ENCODE assay signal across 8 cellular contexts in the genomic region with DNA sequence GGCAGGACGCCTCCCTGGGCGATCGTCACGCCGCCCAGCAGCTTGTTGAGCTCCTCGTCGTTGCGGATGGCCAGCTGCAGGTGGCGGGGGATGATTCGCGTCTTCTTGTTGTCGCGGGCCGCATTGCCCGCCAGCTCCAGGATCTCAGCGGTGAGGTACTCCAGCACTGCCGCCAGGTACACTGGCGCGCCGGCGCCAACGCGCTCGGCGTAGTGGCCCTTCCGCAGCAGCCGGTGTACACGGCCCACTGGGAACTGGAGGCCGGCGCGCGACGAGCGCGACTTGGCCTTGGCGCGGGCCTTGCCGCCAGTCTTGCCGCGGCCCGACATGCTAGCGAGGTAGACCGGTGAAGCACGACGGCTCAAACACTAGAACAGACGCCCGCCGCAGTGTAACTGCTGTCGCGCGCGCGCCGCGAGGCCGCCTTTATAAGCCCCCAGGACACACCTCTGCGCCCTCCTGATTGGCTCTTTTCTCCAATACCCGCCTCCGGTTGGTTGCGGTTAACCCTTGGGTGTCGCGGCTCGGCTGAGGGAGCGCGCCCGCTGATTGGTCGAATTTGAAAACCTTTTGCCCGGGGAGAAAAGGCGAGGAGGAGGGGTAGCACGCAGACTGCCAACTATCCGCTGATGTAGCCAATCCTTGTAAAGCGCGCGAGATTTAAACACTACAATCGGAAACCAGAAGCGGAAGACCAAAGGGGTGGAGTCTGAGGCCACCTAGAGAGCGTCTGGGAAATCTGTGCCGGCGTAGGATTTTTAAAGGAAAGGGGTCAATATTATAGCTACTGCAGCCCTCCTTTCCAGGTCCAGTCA. TPM values are rescaled to one million over a fixed set of nuclear protein-coding genes. Genes with fewer than 3 reads are reported as not detected.
DNase-seq lines count a peak whose midpoint lies in the region; ATAC-seq and TF ChIP-seq lines count a peak whose summit lies in the region.

No MANE protein-coding gene starts in this region.

- H3K9me3 ChIP-seq in CD4-positive, CD25-positive, alpha-beta regulatory T cell (ENCODE audit: control insufficient read depth in 2 of 2, low read length in 2 of 2): no peaks in the 10 kb centered on the region
- no peaks in the 10 kb centered on the region for H3K9me3 ChIP-seq in left lung

- peaks cover 16% of the 10 kb centered on the region for H3K36me3 ChIP-seq in CD4-positive, CD25-positive, alpha-beta regulatory T cell (ENCODE audit: control insufficient read depth, insufficient read depth, low read length)
- peaks cover 0 to 29% of the 10 kb centered on the region in 2 donors for H3K36me3 ChIP-seq in left lung

- H3K27ac Mint-ChIP-seq in CD4-positive, CD25-positive, alpha-beta regulatory T cell: peak overlapping the region; percentile 80 to 94 (median 93)

- peaks cover 13 to 54% (median 33%) of the 10 kb centered on the region in 4 donors for H3K4me1 Mint-ChIP-seq in CD4-positive, CD25-positive, alpha-beta regulatory T cell

- TF ChIP-seq CTCF in left lung (IDR thresholded peaks at IDR 0.05): peak in 1 of 2 donors; percentile 2

- intact Hi-C loops in left lung (cut with DNase I): no loop called here

- no peaks in the 10 kb centered on the region for H3K9me3 Mint-ChIP-seq in CD4-positive, CD25-positive, alpha-beta regulatory T cell

- H3K4me3 ChIP-seq in CD4-positive, CD25-positive, alpha-beta regulatory T cell (ENCODE audit: low read depth, low read length): peak overlapping the region; percentile 76
- H3K4me3 ChIP-seq in left lung: peak overlapping the region; percentile 88 to 89

- peak overlapping the region; percentile 73 for H3K27ac ChIP-seq in CD4-positive, CD25-positive, alpha-beta regulatory T cell (ENCODE audit: insufficient read depth, low read length, poor library complexity, severe bottlenecking)
- peak overlapping the region; percentile 87 to 96 for H3K27ac ChIP-seq in left lung

- peak overlapping the region; percentile 82 to 95 (median 91) for H3K4me3 Mint-ChIP-seq in CD4-positive, CD25-positive, alpha-beta regulatory T cell

- H3K36me3 Mint-ChIP-seq in CD4-positive, CD25-positive, alpha-beta regulatory T cell: peaks cover 27% of the 10 kb centered on the region

- H3K27me3 Mint-ChIP-seq in CD4-positive, CD25-positive, alpha-beta regulatory T cell: no peaks in the 10 kb centered on the region

- peak; percentile 89 for ATAC-seq in CD4-positive, CD25-positive, alpha-beta regulatory T cell (ENCODE audit: low read depth in 2 of 2)
- peak; percentile 78 for ATAC-seq in GM19438 (IDR thresholded peaks at IDR 0.05; ENCODE audit: low read depth, unreplicated experiment)
- ATAC-seq in HG03571 (IDR thresholded peaks at IDR 0.05; ENCODE audit: unreplicated experiment): peak; percentile 82
- peak; percentile 94 for ATAC-seq in left lung

- H3K4me1 ChIP-seq in CD4-positive, CD25-positive, alpha-beta regulatory T cell (ENCODE audit: control insufficient read depth, insufficient read depth, low read length, poor library complexity, severe bottlenecking): peaks cover 31% of the 10 kb centered on the region
- H3K4me1 ChIP-seq in left lung: peaks cover 19 to 42% of the 10 kb centered on the region in 2 donors

- peak; percentile 99 to 100 (median 100) for DNase-seq in CD4-positive, CD25-positive, alpha-beta regulatory T cell
- DNase-seq in NCI-H748 treated with DMSO at 0.1 percent for 48 hours (lab: John Stamatoyannopoulos, UW) (peak; percentile 94), dermis blood vessel endothelial cell (peak; percentile 100), left lung (peak; percentile 95 to 99)
- DNase-seq in activated CD4-positive, alpha-beta T cell treated with anti-CD3 and anti-CD28 coated beads, Interleukin-2, amount 50 U/mL, for 4 hours: peak; percentile 99
- DNase-seq in stimulated activated CD4-positive, alpha-beta T cell treated with anti-CD3 and anti-CD28 coated beads, Interleukin-2, amount 100 ng/mL, for 4 hours (ENCODE audit: low read depth): peak; percentile 99

- no peaks in the 10 kb centered on the region for H3K27me3 ChIP-seq in CD4-positive, CD25-positive, alpha-beta regulatory T cell (ENCODE audit: control insufficient read depth, insufficient read depth, low read length)
- H3K27me3 ChIP-seq in left lung: no peaks in the 10 kb centered on the region

RNA-seq across cellular contexts. Expression of a gene that starts 6.4 kb away (rescaled TPM):
- 22.5 TPM for total RNA-seq in CD4-positive, CD25-positive, alpha-beta regulatory T cell
- 10 to 100 TPM; 28.6 to 35.2 (median 32.6) TPM for polyA plus RNA-seq in CD4-positive, CD25-positive, alpha-beta regulatory T cell
- total RNA-seq in dermis blood vessel endothelial cell (21.3 and 50.6 TPM in 2 replicates), left lung (10 to 100 TPM; 50.3 to 56.2 TPM)

RNA-seq across cellular contexts. Expression of a gene that starts 10.6 kb away (rescaled TPM):
- 5.9 TPM for total RNA-seq in CD4-positive, CD25-positive, alpha-beta regulatory T cell
- polyA plus RNA-seq in CD4-positive, CD25-positive, alpha-beta regulatory T cell: 10 to 100 TPM; 11.2 to 15.5 (median 13.6) TPM
- total RNA-seq in dermis blood vessel endothelial cell: 3.4 and 11.2 TPM in 2 replicates
- 10 to 100 TPM; 16.5 to 32.0 TPM for total RNA-seq in left lung

RNA-seq across cellular contexts. Expression of a gene that starts 11.9 kb away (rescaled TPM):
- total RNA-seq in CD4-positive, CD25-positive, alpha-beta regulatory T cell: 21.1 TPM
- polyA plus RNA-seq in CD4-positive, CD25-positive, alpha-beta regulatory T cell: 1 to 10 TPM; 2.1 to 4.6 (median 4.5) TPM
- total RNA-seq in dermis blood vessel endothelial cell (2.2 and 5.6 TPM in 2 replicates), left lung (10 to 100 TPM; 16.6 to 18.6 TPM)

RNA-seq across cellular contexts. Expression of a gene that starts 26.1 kb away (rescaled TPM):
- total RNA-seq in CD4-positive, CD25-positive, alpha-beta regulatory T cell: 24.4 TPM
- polyA plus RNA-seq in CD4-positive, CD25-positive, alpha-beta regulatory T cell: 10 to 100 TPM in 3 of 4 donors, 1 to 10 TPM in 1; 10.0 to 18.1 (median 13.3) TPM
- total RNA-seq in dermis blood vessel endothelial cell (14.8 and 19.2 TPM in 2 replicates), left lung (10 to 100 TPM; 21.6 to 22.2 TPM)

RNA-seq across cellular contexts. Expression of a gene that starts 27.7 kb away (rescaled TPM):
- total RNA-seq in CD4-positive, CD25-positive, alpha-beta regulatory T cell: 78.8 TPM
- 10 to 100 TPM; 53.2 to 59.2 (median 56.9) TPM for polyA plus RNA-seq in CD4-positive, CD25-positive, alpha-beta regulatory T cell
- total RNA-seq in dermis blood vessel endothelial cell (24.6 and 25.7 TPM in 2 replicates), left lung (10 to 100 TPM; 30.5 to 35.0 TPM)

Comparison
In these comparisons a context has a peak if more than half of its experiments do, and no peak if none do; other contexts are left out.
1. Peak in every context shown above with its lines: DNase-seq, ATAC-seq, H3K4me3 ChIP-seq and H3K27ac ChIP-seq.